Comparison of ENCODE assay signal across 10 cellular contexts in genomic region chr1:8077120-8077573, GRCh38. TPM values are rescaled to one million over a fixed set of nuclear protein-coding genes. Genes with fewer than 3 reads are reported as not detected.
DNase-seq lines count a peak whose midpoint lies in the region; ATAC-seq and TF ChIP-seq lines count a peak whose summit lies in the region.
"Had no signal": no experiment of that assay in that cellular context is flagged by ENCODE, and none has a peak within 500 bp of the region (broad histone marks: within the 10 kb centered on the region; RNA-seq: fewer than 3 reads in every experiment).

No MANE protein-coding gene starts in this region.

- intact Hi-C loops in Right ventricle myocardium superior (cut with DNase I), result no loop called here
- intact Hi-C loops in sigmoid colon (cut with DNase I), result no loop called here

- H3K9me3 Mint-ChIP-seq in endothelial cell (ENCODE audit: unreplicated experiment), result no peaks in the 10 kb centered on the region
- H3K9me3 Mint-ChIP-seq: memory B cell had no signal

- H3K4me3 Mint-ChIP-seq in endothelial cell (ENCODE audit: unreplicated experiment), result no peak overlapping the region
- H3K4me3 Mint-ChIP-seq: memory B cell had no signal

- 24 to 54% methylated on average over 8 of the region's 8 CpGs for WGBS in sigmoid colon, 2 donors

- H3K36me3 ChIP-seq in sigmoid colon, result no peaks in the 10 kb centered on the region

- H3K27me3 ChIP-seq in sigmoid colon, result no peaks in the 10 kb centered on the region

- H3K27ac ChIP-seq in sigmoid colon, result peak overlapping the region; percentile 52 to 90 (median 78)

- no peak overlapping the region for H3K27ac Mint-ChIP-seq in endothelial cell (ENCODE audit: unreplicated experiment)
- H3K27ac Mint-ChIP-seq: memory B cell had no signal

- H3K4me3 ChIP-seq in sigmoid colon, result no peak overlapping the region

- no peaks in the 10 kb centered on the region for H3K36me3 Mint-ChIP-seq in endothelial cell (ENCODE audit: low read depth, unreplicated experiment)
- H3K36me3 Mint-ChIP-seq: memory B cell had no signal

- in situ Hi-C loops in G401 (cut with HindIII; ENCODE audit: low sequenced_read_pairs), result no loop called here

- no peak for TF ChIP-seq CTCF in sigmoid colon (IDR thresholded peaks at IDR 0.05)
- no peak for TF ChIP-seq CTCF in endothelial cell (IDR thresholded peaks at IDR 0.05; ENCODE audit: unreplicated experiment)

- TF ChIP-seq POLR2A in sigmoid colon (IDR thresholded peaks at IDR 0.05), result no peak

- DNase-seq in H4 (ENCODE audit: low spot score) (peak; percentile 98), SHP77 treated with DMSO at 0.1 percent for 48 hours (lab: John Stamatoyannopoulos, UW) (peak; percentile 73), Right ventricle myocardium superior (peak; percentile 72), sigmoid colon (peak; percentile 82), endothelial cell (ENCODE audit: low spot score) (no peak), G401 (ENCODE audit: low spot score) (no peak)
- no peak for DNase-seq in stimulated activated CD8-positive, alpha-beta memory T cell treated with anti-CD3 and anti-CD28 coated beads, Interleukin-4, amount 100 ng/mL, for 48 hours
- DNase-seq: T-helper 9 cell had no signal

- ATAC-seq in Right ventricle myocardium superior (ENCODE audit: poor library complexity) (peak; percentile 93), HG03139 (IDR thresholded peaks at IDR 0.05; ENCODE audit: unreplicated experiment) (no peak)

- peaks cover 0 to 45% (median 29%) of the 10 kb centered on the region in 4 donors for H3K4me1 ChIP-seq in sigmoid colon

- H3K27me3 Mint-ChIP-seq in endothelial cell (ENCODE audit: unreplicated experiment), result peaks cover 10% of the 10 kb centered on the region

- TF ChIP-seq EP300 in sigmoid colon (IDR thresholded peaks at IDR 0.05), result no peak

- peaks cover 8% of the 10 kb centered on the region for H3K4me1 Mint-ChIP-seq in endothelial cell (ENCODE audit: unreplicated experiment)
- H3K4me1 Mint-ChIP-seq: memory B cell had no signal

- no peaks in the 10 kb centered on the region for H3K9me3 ChIP-seq in sigmoid colon

RNA-seq across cellular contexts. Expression of gene ERRFI1, which starts 51.0 kb away (rescaled TPM):
- 70.3 and 78.3 TPM in 2 replicates for total RNA-seq in H4 (2014; rRNA removed; shearing (Covaris generic))
- total RNA-seq in Right ventricle myocardium superior, result 11.1 TPM
- 100 to 1,000 TPM in 2 of 4 donors, 10 to 100 TPM in 2; 81.1 to 131 (median 101) TPM for total RNA-seq in sigmoid colon
- polyA plus RNA-seq in sigmoid colon, result 10 to 100 TPM; 28.4 to 45.3 (median 28.8) TPM
- 16.5 TPM for total RNA-seq in endothelial cell (ENCODE audit: unreplicated experiment)
- total RNA-seq in G401 (2014; rRNA removed; shearing (Covaris generic)), result 165 and 229 TPM in 2 replicates

Comparison
In these comparisons a context has a peak if more than half of its experiments do, and no peak if none do; other contexts are left out.
1. DNase-seq: peak in H4 (single experiment), SHP77 treated with DMSO at 0.1 percent for 48 hours (single experiment), Right ventricle myocardium superior (single experiment) and sigmoid colon (single experiment); none in stimulated activated CD8-positive, alpha-beta memory T cell treated with anti-CD3 and anti-CD28 coated beads, Interleukin-4, amount 100 ng/mL, for 48 hours (single experiment), endothelial cell (single experiment) and G401 (single experiment).